Comparison of ENCODE assay signal across 25 cellular contexts in the genomic region with DNA sequence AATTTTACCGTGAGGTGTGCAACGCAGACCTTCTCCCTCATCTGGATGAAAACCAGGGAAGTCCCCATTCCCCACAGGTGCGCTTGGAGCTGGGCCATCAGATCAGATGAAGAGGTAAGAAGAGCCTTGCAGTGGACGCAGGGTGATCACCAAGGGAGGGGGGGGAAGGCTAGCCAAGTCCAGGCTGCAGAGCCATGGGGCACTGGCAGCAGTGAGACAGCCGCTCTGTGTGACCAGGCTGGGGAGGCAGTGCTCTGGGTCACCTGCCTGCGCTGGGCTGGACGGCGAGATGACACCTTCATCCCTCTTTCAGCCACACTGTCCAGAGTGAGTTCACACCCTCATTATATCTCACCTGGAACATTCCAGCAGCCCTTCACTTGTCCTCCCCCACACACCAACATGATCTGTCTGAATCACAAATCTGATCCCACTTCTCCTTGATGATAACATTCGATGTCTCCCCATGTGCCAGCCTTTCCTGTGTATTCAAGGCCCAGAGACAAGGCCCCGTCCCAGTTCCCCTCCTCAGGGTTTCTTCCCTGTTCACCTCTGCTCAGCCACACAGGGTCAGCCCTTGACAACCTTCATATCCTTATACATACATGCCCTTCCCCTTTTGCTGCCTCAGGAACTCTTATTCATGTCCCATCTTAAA.
"Had no signal": no experiment of that assay in that cellular context is flagged by ENCODE, and none has a peak within 500 bp of the region (broad histone marks: within the 10 kb centered on the region; RNA-seq: fewer than 3 reads in every experiment).

No MANE protein-coding gene starts in this region.

- H3K4me3 Mint-ChIP-seq: activated naive CD4-positive, alpha-beta T cell treated with anti-CD3 and anti-CD28 coated beads for 36 hours; activated naive CD8-positive, alpha-beta T cell treated with anti-CD3 and anti-CD28 coated beads, Interleukin-2, amount 10 ng/mL, durations not matched to agents 7 days and 5 days; activated T-cell treated with anti-CD3 and anti-CD28 coated beads, Interleukin-2, amount 50 U/mL, for 4 hours; activated T-helper 17 cell treated with anti-CD3 and anti-CD28 coated beads, Interleukin-2, amount 50 U/mL, for 72 hours; T-helper 1 cell treated with Interleukin-12 subunit alpha and Interleukin-12 subunit beta and Interleukin-4 antibody, amounts not matched to agents 30 μg/mL and 1 μg/mL, for 36 hours; WTC11 had no signal

- DNase-seq: activated CD4-positive, alpha-beta T cell treated with anti-CD3 and anti-CD28 coated beads for 48 hours; activated CD4-positive, alpha-beta T cell treated with anti-CD3 and anti-CD28 coated beads, Interleukin-2, amount 50 U/mL, for 4 hours; activated CD4-positive, CD25-positive, alpha-beta regulatory T cell treated with anti-CD3 and anti-CD28 coated beads, Interleukin-2, amount 50 U/mL, for 72 hours; activated gamma-delta T cell; activated naive CD4-positive, alpha-beta T cell treated with anti-CD3 and anti-CD28 coated beads for 36 hours; activated naive CD8-positive, alpha-beta T cell treated with anti-CD3 and anti-CD28 coated beads, Interleukin-2, amount 10 ng/mL, durations not matched to agents 7 days and 5 days; activated T-cell treated with anti-CD3 and anti-CD28 coated beads, Interleukin-2, amount 50 U/mL, for 4 hours; aorta; caudate nucleus; Kasumi-1; KBM-7; NCI-H1105 treated with DMSO at 0.1 percent for 48 hours; NCI-H146; NCI-H187 treated with DMSO at 0.1 percent for 48 hours; NCI-H2081 treated with DMSO at 0.1 percent for 48 hours; NCI-H446; NCI-H524; SHP77; T-helper 9 cell had no signal

- H3K4me3 ChIP-seq: adrenal gland, breast epithelium had no signal

- H3K27ac Mint-ChIP-seq: activated naive CD4-positive, alpha-beta T cell treated with anti-CD3 and anti-CD28 coated beads for 36 hours; activated naive CD8-positive, alpha-beta T cell treated with anti-CD3 and anti-CD28 coated beads, Interleukin-2, amount 10 ng/mL, durations not matched to agents 7 days and 5 days; activated T-helper 17 cell treated with anti-CD3 and anti-CD28 coated beads, Interleukin-2, amount 50 U/mL, for 72 hours; T-helper 1 cell treated with Interleukin-12 subunit alpha and Interleukin-12 subunit beta and Interleukin-4 antibody, amounts not matched to agents 30 μg/mL and 1 μg/mL, for 36 hours; WTC11 had no signal

- H3K36me3 Mint-ChIP-seq: activated naive CD8-positive, alpha-beta T cell treated with anti-CD3 and anti-CD28 coated beads, Interleukin-2, amount 10 ng/mL, durations not matched to agents 7 days and 5 days; WTC11 had no signal

- H3K27me3 ChIP-seq: adrenal gland, breast epithelium had no signal

- FAIRE-seq: RCC 7860 had no signal

- H3K9me3 Mint-ChIP-seq: activated naive CD4-positive, alpha-beta T cell treated with anti-CD3 and anti-CD28 coated beads for 36 hours; activated naive CD8-positive, alpha-beta T cell treated with anti-CD3 and anti-CD28 coated beads, Interleukin-2, amount 10 ng/mL, durations not matched to agents 7 days and 5 days; activated T-cell treated with anti-CD3 and anti-CD28 coated beads, Interleukin-2, amount 50 U/mL, for 4 hours; activated T-helper 17 cell treated with anti-CD3 and anti-CD28 coated beads, Interleukin-2, amount 50 U/mL, for 72 hours; T-helper 1 cell treated with Interleukin-12 subunit alpha and Interleukin-12 subunit beta and Interleukin-4 antibody, amounts not matched to agents 30 μg/mL and 1 μg/mL, for 36 hours had no signal

- H3K4me1 ChIP-seq: breast epithelium had no signal

- H3K9me3 ChIP-seq: adrenal gland, breast epithelium had no signal

- H3K4me1 Mint-ChIP-seq: activated naive CD8-positive, alpha-beta T cell treated with anti-CD3 and anti-CD28 coated beads, Interleukin-2, amount 10 ng/mL, durations not matched to agents 7 days and 5 days; activated T-helper 17 cell treated with anti-CD3 and anti-CD28 coated beads, Interleukin-2, amount 50 U/mL, for 72 hours; WTC11 had no signal

- H3K27ac ChIP-seq: adrenal gland, breast epithelium had no signal

- H3K36me3 ChIP-seq: adrenal gland, breast epithelium had no signal

- ATAC-seq: activated T-cell treated with anti-CD3 and anti-CD28 coated beads, Interleukin-2, amount 50 U/mL, for 4 hours; activated T-helper 17 cell treated with anti-CD3 and anti-CD28 coated beads, Interleukin-2, amount 50 U/mL, for 72 hours; WTC11 had no signal
